30 cellular contexts compared by ENCODE assay signal in the genomic region with DNA sequence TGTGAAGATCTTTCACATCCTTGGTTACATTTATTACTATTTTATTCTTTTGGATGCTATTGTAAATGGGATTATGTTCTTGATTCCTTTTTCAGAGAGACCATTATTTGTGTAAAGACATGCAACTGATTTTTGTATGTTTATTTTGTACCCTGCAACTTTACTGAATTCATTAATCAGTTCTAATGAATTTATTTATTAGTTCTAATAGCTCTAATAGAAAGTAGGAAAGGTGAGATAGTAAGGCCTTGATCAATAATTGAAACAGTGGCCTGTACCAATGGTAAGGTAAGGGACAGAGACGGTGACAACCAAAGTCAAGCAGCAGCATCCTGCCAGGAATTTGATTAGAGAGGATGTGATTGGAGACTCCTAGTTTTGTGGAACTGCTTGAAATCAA.
A peak's percentile ranks its signal among the peaks of the same experiment; 100 is the strongest.
DNase-seq lines count a peak whose midpoint lies in the region; ATAC-seq, FAIRE-seq and TF ChIP-seq lines count a peak whose summit lies in the region.
"Had no signal": no experiment of that assay in that cellular context is flagged by ENCODE, and none has a peak within 500 bp of the region (broad histone marks: within the 10 kb centered on the region; RNA-seq: fewer than 3 reads in every experiment).

No MANE protein-coding gene starts in this region.

- no peak overlapping the region for H3K4me2 ChIP-seq in K562 (ENCODE audit: insufficient read depth, low read length)
- H3K4me2 ChIP-seq: A549; BLaER1; BLaER1 treated with 17β-estradiol and CSF1 and Interleukin-3, amounts not matched to agents 10 nM and 100 nM had no signal

- WGBS in K562 (ENCODE audit: insufficient coverage, low coverage, missing lambda C conversion rate) = 22% methylated on average over 1 of the region's 1 CpG

- POLR2A ChIA-PET in Panc1 (lab: Charles Lee) (no interaction called here), K562 (lab: Yijun Ruan, JAX) (no interaction called here)

- H2AFZ ChIP-seq in K562 (ENCODE audit: low read depth, low read length) = no peak overlapping the region

- DNase-seq in Panc1 (ENCODE audit: low read depth, low spot score) = no peak
- no peak for DNase-seq in K562 (ENCODE audit: extremely low read depth in 1 of 4, low spot score in 3 of 4)
- no peak for DNase-seq in stimulated activated CD8-positive, alpha-beta memory T cell treated with anti-CD3 and anti-CD28 coated beads, Interleukin-4, amount 100 ng/mL, for 48 hours
- DNase-seq: 8988T; ACHN; AML-193; BE2C; C1 segment of cervical spinal cord; Caco-2; Calu3; CD4-positive, alpha-beta memory T cell; CD4-positive, alpha-beta T cell; CD4-positive, CD25-positive, alpha-beta regulatory T cell; CD8-positive, alpha-beta memory T cell; CD8-positive, alpha-beta T cell; COR-L47; DMS 273 treated with DMSO at 0.1 percent for 48 hours; DMS153; DMS53; DMS79; DMS79 treated with DMSO at 0.1 percent for 48 hours; DND-41; EL had no signal

- no peaks in the 10 kb centered on the region for H3K9me1 ChIP-seq in K562 (ENCODE audit: control insufficient read depth, insufficient read depth, low read length)

- TF ChIP-seq CTCF in Panc1 (IDR thresholded peaks at IDR 0.05) = no peak
- TF ChIP-seq CTCF in K562 (IDR thresholded peaks at IDR 0.05 in 2 of 3, conservative IDR thresholded peaks at IDR 0.05 in 1 of 3; ENCODE audit: insufficient read depth in 2 of 3, low read depth in 1 of 3, low read length in 3 of 3) = no peak

- peaks cover 40% of the 10 kb centered on the region; the same call in 1 of the 2 replicates for H3K9me3 ChIP-seq in Panc1 (ENCODE audit: control insufficient read depth, insufficient read depth, low read depth, low read length)
- H3K9me3 ChIP-seq in K562 (replicated peaks; ENCODE audit: control insufficient read depth, insufficient read depth, low read depth, low read length) = no peaks in the 10 kb centered on the region
- H3K9me3 ChIP-seq: BE2C had no signal

- H3K4me1 ChIP-seq in Panc1 (ENCODE audit: control insufficient read depth, insufficient read depth, low read length) (peaks cover 5% of the 10 kb centered on the region), K562 (replicated peaks in 1 of 2; ENCODE audit: control insufficient read depth in 2 of 2, insufficient read depth in 2 of 2, low read length in 2 of 2) (no peaks in the 10 kb centered on the region)
- H3K4me1 ChIP-seq: A549, Caco-2 had no signal

- no peaks in the 10 kb centered on the region for H3K79me2 ChIP-seq in K562 (ENCODE audit: control insufficient read depth, insufficient read depth, low read length)

- CTCF ChIA-PET in Panc1 (lab: Charles Lee) (no interaction called here), K562 (lab: Yijun Ruan, JAX; ENCODE audit: low intra/inter-chr PET ratio) (no interaction called here)

- H3K27me3 ChIP-seq in Panc1 (ENCODE audit: control insufficient read depth, insufficient read depth, low read length) (no peaks in the 10 kb centered on the region), K562 (ENCODE audit: control insufficient read depth in 2 of 2, insufficient read depth in 2 of 2, low read length in 2 of 2) (0 out of 5 replicates have a peak, but pooled peaks cover 0 to 4% of the 10 kb centered on the region in 2 experiments)
- H3K27me3 ChIP-seq: BE2C, BLaER1 had no signal

- H3K36me3 ChIP-seq in Panc1 (ENCODE audit: control insufficient read depth, insufficient read depth, low read length) (no peaks in the 10 kb centered on the region), K562 (ENCODE audit: control insufficient read depth, insufficient read depth, low read length) (no peaks in the 10 kb centered on the region)
- H3K36me3 ChIP-seq: BE2C; BLaER1; BLaER1 treated with 17β-estradiol and CSF1 and Interleukin-3, amounts not matched to agents 10 nM and 100 nM had no signal

- H3K4me3 ChIP-seq in Panc1 (ENCODE audit: low read depth in 2 of 2, low read length in 2 of 2) (no peak overlapping the region), K562 (no peak overlapping the region)
- H3K4me3 ChIP-seq: A549; BLaER1; BLaER1 treated with 17β-estradiol and CSF1 and Interleukin-3, amounts not matched to agents 10 nM and 100 nM had no signal

- H3K27ac ChIP-seq in Panc1 (ENCODE audit: low read length) (peak overlapping the region; percentile 55; the same call in 1 of the 2 replicates), K562 (ENCODE audit: extremely low read depth, low read depth, low read length) (no peak overlapping the region)
- H3K27ac ChIP-seq: 22Rv1; A549; BLaER1; BLaER1 treated with 17β-estradiol and CSF1 and Interleukin-3, amounts not matched to agents 10 nM and 100 nM; C4-2B had no signal

- no peak for ATAC-seq in Panc1
- ATAC-seq in K562 = no peak
- ATAC-seq in GM21723 (IDR thresholded peaks at IDR 0.05; ENCODE audit: unreplicated experiment) = no peak
- ATAC-seq: A549; CD8-positive, alpha-beta T cell had no signal

- intact Hi-C loops in Panc1 (cut with micrococcal nuclease; ENCODE audit: unreplicated experiment) = no loop called here
- intact Hi-C loops in K562 (cut with micrococcal nuclease) = no loop called here

- no peak for TF ChIP-seq EP300 in K562 (IDR thresholded peaks at IDR 0.05; ENCODE audit: low read length)

- BruUV-seq in Panc1 (replicated peaks; lab: Mats Ljungman, UMichigan) (no TSS peak), K562 (replicated peaks; lab: Mats Ljungman, UMichigan) (no TSS peak)

- TF ChIP-seq POLR2A in K562 (conservative IDR thresholded peaks at IDR 0.05) = no peak

- no peaks in the 10 kb centered on the region for H4K20me1 ChIP-seq in K562 (replicated peaks; ENCODE audit: control insufficient read depth, insufficient read depth, low read length)
- H4K20me1 ChIP-seq: BLaER1; BLaER1 treated with 17β-estradiol and CSF1 and Interleukin-3, amounts not matched to agents 10 nM and 100 nM had no signal

- in situ Hi-C loops in Panc1 (cut with HindIII; ENCODE audit: low pct_unique_long_range_greater_than_20kb, low sequenced_read_pairs) (no loop called here), K562 (cut with MboI) (no loop called here)

- no peak for TF ChIP-seq RAD21 in K562 (CRISPR knock-in tag; conservative IDR thresholded peaks at IDR 0.05 in 1 of 2, IDR thresholded peaks at IDR 0.05 in 1 of 2)

- no peak for FAIRE-seq in K562 (lab: Jason Lieb, UNC)
- FAIRE-seq: D721Med had no signal

- no peak overlapping the region for H3K9ac ChIP-seq in K562 (ENCODE audit: insufficient read depth in 1 of 2, low read depth in 2 of 2, low read length in 2 of 2)
- H3K9ac ChIP-seq: BLaER1; BLaER1 treated with 17β-estradiol and CSF1 and Interleukin-3, amounts not matched to agents 10 nM and 100 nM had no signal

TF ChIP-seq in K562, 482 proteins besides CTCF, POLR2A, EP300 and RAD21:
- peak; percentile 90 for TF ChIP-seq DACH1 (IDR thresholded peaks at IDR 0.05; ENCODE audit: partially characterized antibody)
- TF ChIP-seq, protein P1, sequence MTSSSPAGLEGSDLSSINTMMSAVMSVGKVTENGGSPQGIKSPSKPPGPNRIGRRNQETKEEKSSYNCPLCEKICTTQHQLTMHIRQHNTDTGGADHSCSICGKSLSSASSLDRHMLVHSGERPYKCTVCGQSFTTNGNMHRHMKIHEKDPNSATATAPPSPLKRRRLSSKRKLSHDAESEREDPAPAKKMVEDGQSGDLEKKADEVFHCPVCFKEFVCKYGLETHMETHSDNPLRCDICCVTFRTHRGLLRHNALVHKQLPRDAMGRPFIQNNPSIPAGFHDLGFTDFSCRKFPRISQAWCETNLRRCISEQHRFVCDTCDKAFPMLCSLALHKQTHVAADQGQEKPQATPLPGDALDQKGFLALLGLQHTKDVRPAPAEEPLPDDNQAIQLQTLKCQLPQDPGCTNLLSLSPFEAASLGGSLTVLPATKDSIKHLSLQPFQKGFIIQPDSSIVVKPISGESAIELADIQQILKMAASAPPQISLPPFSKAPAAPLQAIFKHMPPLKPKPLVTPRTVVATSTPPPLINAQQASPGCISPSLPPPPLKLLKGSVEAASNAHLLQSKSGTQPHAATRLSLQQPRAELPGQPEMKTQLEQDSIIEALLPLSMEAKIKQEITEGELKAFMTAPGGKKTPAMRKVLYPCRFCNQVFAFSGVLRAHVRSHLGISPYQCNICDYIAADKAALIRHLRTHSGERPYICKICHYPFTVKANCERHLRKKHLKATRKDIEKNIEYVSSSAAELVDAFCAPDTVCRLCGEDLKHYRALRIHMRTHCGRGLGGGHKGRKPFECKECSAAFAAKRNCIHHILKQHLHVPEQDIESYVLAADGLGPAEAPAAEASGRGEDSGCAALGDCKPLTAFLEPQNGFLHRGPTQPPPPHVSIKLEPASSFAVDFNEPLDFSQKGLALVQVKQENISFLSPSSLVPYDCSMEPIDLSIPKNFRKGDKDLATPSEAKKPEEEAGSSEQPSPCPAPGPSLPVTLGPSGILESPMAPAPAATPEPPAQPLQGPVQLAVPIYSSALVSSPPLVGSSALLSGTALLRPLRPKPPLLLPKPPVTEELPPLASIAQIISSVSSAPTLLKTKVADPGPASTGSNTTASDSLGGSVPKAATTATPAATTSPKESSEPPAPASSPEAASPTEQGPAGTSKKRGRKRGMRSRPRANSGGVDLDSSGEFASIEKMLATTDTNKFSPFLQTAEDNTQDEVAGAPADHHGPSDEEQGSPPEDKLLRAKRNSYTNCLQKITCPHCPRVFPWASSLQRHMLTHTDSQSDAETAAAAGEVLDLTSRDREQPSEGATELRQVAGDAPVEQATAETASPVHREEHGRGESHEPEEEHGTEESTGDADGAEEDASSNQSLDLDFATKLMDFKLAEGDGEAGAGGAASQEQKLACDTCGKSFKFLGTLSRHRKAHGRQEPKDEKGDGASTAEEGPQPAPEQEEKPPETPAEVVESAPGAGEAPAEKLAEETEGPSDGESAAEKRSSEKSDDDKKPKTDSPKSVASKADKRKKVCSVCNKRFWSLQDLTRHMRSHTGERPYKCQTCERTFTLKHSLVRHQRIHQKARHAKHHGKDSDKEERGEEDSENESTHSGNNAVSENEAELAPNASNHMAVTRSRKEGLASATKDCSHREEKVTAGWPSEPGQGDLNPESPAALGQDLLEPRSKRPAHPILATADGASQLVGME (CRISPR knock-in tag; IDR thresholded peaks at IDR 0.05) = no peak
